ENCODE assay signal across 8 cellular contexts in the genomic region with DNA sequence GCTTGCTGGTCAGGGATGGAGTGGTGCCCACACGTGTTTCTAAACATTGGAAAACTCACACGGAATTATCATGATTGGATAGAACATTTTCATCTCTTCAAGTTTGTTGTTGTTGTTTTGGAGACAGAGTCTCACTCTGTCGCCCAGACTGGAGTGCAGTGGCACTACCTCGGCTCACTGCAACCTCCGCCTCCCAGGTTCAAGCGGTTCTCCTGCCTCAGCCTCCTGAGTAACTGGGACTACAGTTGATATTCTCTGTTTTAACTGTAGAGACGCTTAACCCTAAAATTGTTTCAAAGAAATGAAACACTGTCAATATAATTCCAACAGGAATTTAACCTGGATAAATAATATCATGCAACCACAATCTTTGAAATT. TPM values are rescaled to one million over a fixed set of nuclear protein-coding genes. Genes with fewer than 3 reads are reported as not detected.
DNase-seq lines count a peak whose midpoint lies in the region; ATAC-seq and TF ChIP-seq lines count a peak whose summit lies in the region.
"Not testable (repeated sequence)": the region's sequence is repeated elsewhere in the genome, so short reads cannot be mapped to it uniquely, and the experiment has no call there.

No MANE protein-coding gene starts in this region.

- not testable (repeated sequence) for H3K36me3 ChIP-seq in HUES64 (ENCODE audit: insufficient read depth, low read length); fibroblast of lung (ENCODE audit: control insufficient read depth, insufficient read depth, low read length); lung (ENCODE audit: control insufficient read depth in 2 of 2, insufficient read depth in 2 of 2, low read length in 2 of 2); prostate gland; upper lobe of right lung

- BruUV-seq in Calu3 (replicated peaks; lab: Mats Ljungman, UMichigan): TSS peak; percentile 64

- TF ChIP-seq POLR2A in prostate gland (IDR thresholded peaks at IDR 0.05): not testable (repeated sequence)

- H3K4me3 Mint-ChIP-seq in Calu3 (ENCODE audit: low read depth, unreplicated experiment): peak overlapping the region; percentile 95

- whole genome bisulfite sequencing in HUES64: 81% methylated on average over 6 of the region's 7 CpGs
- 68 to 69% methylated on average over 7 of the region's 7 CpGs for WGBS in lung, 2 donors
- WGBS in prostate gland: 60% methylated on average over 7 of the region's 7 CpGs

- DNase-seq in Calu3; astrocyte of the spinal cord (ENCODE audit: low read depth, low spot score); fibroblast of lung (ENCODE audit: low read depth in 2 of 2); lung (ENCODE audit: low spot score); prostate gland (ENCODE audit: low spot score); upper lobe of right lung: not testable (repeated sequence)

- H4K20me1 ChIP-seq in fibroblast of lung (ENCODE audit: control insufficient read depth, extremely low read depth, insufficient read depth, low read length): not testable (repeated sequence)

- H3K4me1 ChIP-seq in HUES64 (ENCODE audit: insufficient read depth, low read length): peaks cover 21% of the 10 kb centered on the region
- H3K4me1 ChIP-seq in fibroblast of lung (ENCODE audit: control insufficient read depth, extremely low read depth, insufficient read depth, low read length); lung (ENCODE audit: control insufficient read depth in 2 of 2, insufficient read depth in 2 of 2, low read length in 2 of 2); prostate gland (replicated peaks); upper lobe of right lung: not testable (repeated sequence)

- intact Hi-C loops in Calu3 (cut with micrococcal nuclease; ENCODE audit: unreplicated experiment); prostate gland (cut with DNase I); upper lobe of right lung (cut with DNase I): not testable (repeated sequence)

- peak overlapping the region; percentile 98 for H3K4me2 ChIP-seq in fibroblast of lung (ENCODE audit: extremely low read depth, insufficient read depth, low read length)

- not testable (repeated sequence) for H3K27ac ChIP-seq in HUES64 (ENCODE audit: low read depth, low read length); lung (ENCODE audit: low read depth in 1 of 2, low read length in 1 of 2)
- peak overlapping the region; percentile 79 for H3K27ac ChIP-seq in VCaP
- H3K27ac ChIP-seq in fibroblast of lung (ENCODE audit: insufficient read depth, low read length): peak overlapping the region; percentile 83
- peak overlapping the region in 1 of 2 donors; percentile 87 for H3K27ac ChIP-seq in prostate gland
- H3K27ac ChIP-seq in upper lobe of right lung: peak overlapping the region; percentile 91

- in situ Hi-C loops in astrocyte of the spinal cord (cut with HindIII; ENCODE audit: low sequenced_read_pairs): not testable (repeated sequence)

- peak overlapping the region; percentile 95 for H3K4me3 ChIP-seq in HUES64 (ENCODE audit: low read length)
- H3K4me3 ChIP-seq in astrocyte of the spinal cord (ENCODE audit: low read depth, low read length): peak overlapping the region; percentile 64
- H3K4me3 ChIP-seq in fibroblast of lung (replicated peaks in 1 of 4; ENCODE audit: control extremely low read depth in 1 of 4, insufficient read depth in 1 of 4, low read depth in 3 of 4, low read length in 4 of 4): peak overlapping the region; percentile 76 to 92 (median 91)
- peak overlapping the region; percentile 89 for H3K4me3 ChIP-seq in lung
- peak overlapping the region; percentile 71 to 83 for H3K4me3 ChIP-seq in prostate gland
- H3K4me3 ChIP-seq in upper lobe of right lung: peak overlapping the region; percentile 93

- not testable (repeated sequence) for H3K9ac ChIP-seq in HUES64 (ENCODE audit: low read depth, low read length); fibroblast of lung (ENCODE audit: insufficient read depth, low read length)

- not testable (repeated sequence) for H3K9me3 ChIP-seq in HUES64 (ENCODE audit: insufficient read depth, low read depth, low read length); fibroblast of lung (ENCODE audit: control insufficient read depth, insufficient read depth, low read depth, low read length); lung (ENCODE audit: control insufficient read depth in 2 of 2, insufficient read depth in 1 of 2, low read length in 1 of 2); prostate gland; upper lobe of right lung

- H3K79me2 ChIP-seq in fibroblast of lung (ENCODE audit: control insufficient read depth, insufficient read depth, low read length): peaks cover 38% of the 10 kb centered on the region

- TF ChIP-seq CTCF in Calu3 (IDR thresholded peaks at IDR 0.05; ENCODE audit: unreplicated experiment); VCaP (conservative IDR thresholded peaks at IDR 0.05); astrocyte of the spinal cord (IDR thresholded peaks at IDR 0.05; ENCODE audit: low read depth, low read length); fibroblast of lung (conservative IDR thresholded peaks at IDR 0.05 in 1 of 2, IDR thresholded peaks at IDR 0.05 in 1 of 2; ENCODE audit: low read depth in 1 of 2, low read length in 2 of 2); lung (IDR thresholded peaks at IDR 0.05; ENCODE audit: control extremely low read depth, extremely low read depth); prostate gland (IDR thresholded peaks at IDR 0.05); upper lobe of right lung (IDR thresholded peaks at IDR 0.05): not testable (repeated sequence)

- H3K36me3 Mint-ChIP-seq in Calu3 (ENCODE audit: insufficient read depth, unreplicated experiment): peaks cover 21% of the 10 kb centered on the region

- H3K27me3 ChIP-seq in HUES64 (ENCODE audit: insufficient read depth, low read length); fibroblast of lung (ENCODE audit: control insufficient read depth, insufficient read depth, low read length); lung (ENCODE audit: control insufficient read depth, insufficient read depth); prostate gland (replicated peaks; ENCODE audit: insufficient read depth); upper lobe of right lung: not testable (repeated sequence)

- peak overlapping the region; percentile 91 for H3K27ac Mint-ChIP-seq in Calu3 (ENCODE audit: unreplicated experiment)

- H3K4me1 Mint-ChIP-seq in Calu3 (ENCODE audit: low read depth, unreplicated experiment): not testable (repeated sequence)

- CTCF ChIA-PET in Calu3 (lab: Charles Lee): interaction anchor here (0.7 to 1.3 kb wide), 4 partner anchors 17 to 284 kb away, joined by 3 to 4 read pairs (median 4); no protein-coding TSS in a partner anchor

- ATAC-seq in lung (ENCODE audit: insufficient read depth, low FRiP score); upper lobe of right lung: not testable (repeated sequence)

- H3K9me3 Mint-ChIP-seq in Calu3 (ENCODE audit: low read depth, unreplicated experiment): not testable (repeated sequence)

- H2AFZ ChIP-seq in fibroblast of lung (ENCODE audit: low read length): peak overlapping the region; percentile 99

- peaks cover 28% of the 10 kb centered on the region for H3K27me3 Mint-ChIP-seq in Calu3 (ENCODE audit: unreplicated experiment)

RNA-seq across cellular contexts. Expression of a gene that starts 0.6 kb away (rescaled TPM):
- total RNA-seq in Calu3 (2022) (18.4 and 20.0 TPM in 2 replicates), fibroblast of lung (11.0 and 14.2 TPM in 2 replicates), lung (100 to 1,000 TPM in 1 of 2 donors, 10 to 100 TPM in 1; 80.4 to 484 TPM), prostate gland (10 to 100 TPM; 15.0 to 17.7 TPM), upper lobe of right lung (119 TPM)
- polyA plus RNA-seq in HUES64 (2013, experiment 1 of 2): 27.0 TPM
- polyA plus RNA-seq in HUES64 (2013, experiment 2 of 2): 29.8 TPM
- polyA plus RNA-seq in fibroblast of lung (26.5 and 28.3 TPM in 2 replicates), lung (10 to 100 TPM; 32.5 to 88.2 TPM)
- polyA plus RNA-seq in fibroblast of lung (2012): 14.4 and 15.5 TPM in 2 replicates
- polyA minus RNA-seq in fibroblast of lung (ENCODE audit: low replicate concordance): 6.9 and 10.2 TPM in 2 replicates
